Comparison of ENCODE assay signal across 16 cellular contexts in genomic region chr11:114109206-114110090, GRCh38. TPM values are rescaled to one million over a fixed set of nuclear protein-coding genes. Genes with fewer than 3 reads are reported as not detected.
DNase-seq lines count a peak whose midpoint lies in the region; ATAC-seq and TF ChIP-seq lines count a peak whose summit lies in the region.
"Had no signal": no experiment of that assay in that cellular context is flagged by ENCODE, and none has a peak within 500 bp of the region (broad histone marks: within the 10 kb centered on the region; RNA-seq: fewer than 3 reads in every experiment).

No MANE protein-coding gene starts in this region.

- H3K36me3 ChIP-seq in Caco-2 (ENCODE audit: control insufficient read depth, insufficient read depth, low read length) (no peaks in the 10 kb centered on the region; the same call in 1 of the 2 replicates), ascending aorta (peaks cover 12 to 39% of the 10 kb centered on the region in 2 donors)

- no peaks in the 10 kb centered on the region for H3K9me3 Mint-ChIP-seq in Caco-2 (ENCODE audit: unreplicated experiment)
- H3K9me3 Mint-ChIP-seq: activated B cell treated with CpG ODN at 0.5 μM for 24 hours, memory B cell had no signal

- peak overlapping the region; percentile 15 for H3K4me3 Mint-ChIP-seq in Caco-2 (ENCODE audit: unreplicated experiment)
- H3K4me3 Mint-ChIP-seq: activated B cell treated with CpG ODN at 0.5 μM for 24 hours, memory B cell had no signal

- H3K27ac ChIP-seq in ascending aorta (peak overlapping the region; percentile 77 to 87), substantia nigra (ENCODE audit: low read depth, low read length, poor library complexity, severe bottlenecking) (peak overlapping the region; percentile 23)

- POLR2A ChIA-PET in Caco-2 (lab: Charles Lee): no interaction called here

- H3K27me3 Mint-ChIP-seq in Caco-2 (ENCODE audit: insufficient read depth, unreplicated experiment): no peaks in the 10 kb centered on the region

- DNase-seq in Caco-2 (peak; percentile 54 to 75), ascending aorta (ENCODE audit: low spot score in 2 of 2) (peak in 1 of 2 donors; percentile 59), left lobe of liver (ENCODE audit: low spot score) (no peak), substantia nigra (lab: John Stamatoyannopoulos, UW) (no peak), HuH-7 (ENCODE audit: low spot score) (no peak), COLO668 (lab: John Stamatoyannopoulos, UW; ENCODE audit: unreplicated experiment) (no peak), GM10266 (ENCODE audit: extremely low spot score) (no peak)
- DNase-seq: activated B cell treated with CpG ODN at 0.5 μM for 24 hours; activated naive CD4-positive, alpha-beta T cell treated with anti-CD3 and anti-CD28 coated beads, Interleukin-2, amount 50 U/mL, for 16 hours; AML-193; MV-4-11; SK-N-SH had no signal

- H3K4me3 ChIP-seq in Caco-2 (ENCODE audit: low read depth, low read length) (no peak overlapping the region), ascending aorta (peak overlapping the region; percentile 20 to 44)
- H3K4me3 ChIP-seq: GM12878 had no signal

- TF ChIP-seq CTCF in Caco-2 (IDR thresholded peaks at IDR 0.05; ENCODE audit: insufficient read depth in 1 of 2, low read depth in 1 of 2, low read length in 1 of 2, severe bottlenecking in 1 of 2, unreplicated experiment in 1 of 2): no peak
- TF ChIP-seq CTCF in ascending aorta (IDR thresholded peaks at IDR 0.05): no peak
- no peak for TF ChIP-seq CTCF in GM10266 (IDR thresholded peaks at IDR 0.05; ENCODE audit: control insufficient read depth, insufficient read depth, low read depth, missing control alignments)

- H3K27ac Mint-ChIP-seq in Caco-2 (ENCODE audit: unreplicated experiment): peak overlapping the region; percentile 45
- H3K27ac Mint-ChIP-seq: activated B cell treated with CpG ODN at 0.5 μM for 24 hours, memory B cell had no signal

- ATAC-seq in left lobe of liver: peak; percentile 2
- ATAC-seq in GM19324 (IDR thresholded peaks at IDR 0.05; ENCODE audit: low FRiP score, unreplicated experiment): no peak
- ATAC-seq: GM12878 had no signal

- intact Hi-C loops in Caco-2 (cut with micrococcal nuclease; ENCODE audit: unreplicated experiment): no loop called here
- intact Hi-C loops in ascending aorta (cut with DNase I): loop anchor here (2.0 kb wide), 2 partner anchors 21 to 29 kb away; no protein-coding TSS in a partner anchor

- no peaks in the 10 kb centered on the region for H3K36me3 Mint-ChIP-seq in Caco-2 (ENCODE audit: insufficient read depth, unreplicated experiment)
- H3K36me3 Mint-ChIP-seq: memory B cell had no signal

- H3K9me3 ChIP-seq in Caco-2: no peaks in the 10 kb centered on the region
- H3K9me3 ChIP-seq in ascending aorta: no peaks in the 10 kb centered on the region
- H3K9me3 ChIP-seq: SK-N-SH had no signal

- BruUV-seq in Caco-2 (replicated peaks; lab: Mats Ljungman, UMichigan): TSS peak; percentile 50

- CTCF ChIA-PET in Caco-2 (lab: Charles Lee): interaction anchor here (0.6 to 2.3 kb wide), 4 partner anchors 10 to 74 kb away, joined by 3 to 10 read pairs (median 3); no protein-coding TSS in a partner anchor

- peaks cover 60% of the 10 kb centered on the region for H3K4me1 Mint-ChIP-seq in Caco-2 (ENCODE audit: low read depth, unreplicated experiment)

- H3K4me1 ChIP-seq in Caco-2 (peaks cover 60% of the 10 kb centered on the region), ascending aorta (peaks cover 27 to 80% of the 10 kb centered on the region in 2 donors)

- no peaks in the 10 kb centered on the region for H3K27me3 ChIP-seq in Caco-2 (replicated peaks; ENCODE audit: control insufficient read depth, insufficient read depth, low read length)
- no peaks in the 10 kb centered on the region for H3K27me3 ChIP-seq in ascending aorta

RNA-seq across cellular contexts. Expression of gene ZBTB16, which starts 49.9 kb away (rescaled TPM):
- total RNA-seq in Caco-2 (2022): 10.6 and 12.7 TPM in 2 replicates
- total RNA-seq in ascending aorta: 344 TPM
- 160 TPM for total RNA-seq in left lobe of liver
- total RNA-seq: Daoy had no signal

Comparison
In these comparisons a context has a peak if more than half of its experiments do, and no peak if none do; other contexts are left out.
1. DNase-seq: peak in Caco-2 (2 of 2); none in left lobe of liver (single experiment), substantia nigra (0 of 49), HuH-7 (single experiment), COLO668 (single experiment) and GM10266 (single experiment).
2. RNA of gene ZBTB16, which starts 49.9 kb away (total RNA-seq): 344 TPM in ascending aorta (single experiment) and 160 TPM in left lobe of liver (single experiment); 10.6 to 12.7 TPM in Caco-2; every median in the first group is over 10 times any median in the second.